Comparison of ENCODE assay signal across 32 cellular contexts in genomic region chr6:52186075-52186474, GRCh38. TPM values are rescaled to one million over a fixed set of nuclear protein-coding genes. Genes with fewer than 3 reads are reported as not detected.
DNase-seq lines count a peak whose midpoint lies in the region; ATAC-seq and TF ChIP-seq lines count a peak whose summit lies in the region.
"Had no signal": no experiment of that assay in that cellular context is flagged by ENCODE, and none has a peak within 500 bp of the region (broad histone marks: within the 10 kb centered on the region; RNA-seq: fewer than 3 reads in every experiment).

IL17A (plus strand) TSS chr6:52186375; CDS start chr6:52186432, 57 bp downstream.

- CTCF ChIA-PET in activated CD4-positive, alpha-beta memory T cell treated with anti-CD3 and anti-CD28 coated beads for 36 hours (lab: Charles Lee), result no interaction called here
- CTCF ChIA-PET in activated CD4-positive, alpha-beta memory T cell treated with anti-CD3 and anti-CD28 coated beads, Interleukin-2, amount 10 ng/mL, durations not matched to agents 7 days and 5 days (lab: Charles Lee), result no interaction called here
- CTCF ChIA-PET in MCF 10A (lab: Yijun Ruan, JAX), result interaction anchor here (0.5 to 0.8 kb wide), 2 partner anchors 91 to 795 kb away, joined by 3 read pairs; no protein-coding TSS in a partner anchor

- H3K9me3 Mint-ChIP-seq in activated CD4-positive, alpha-beta memory T cell treated with anti-CD3 and anti-CD28 coated beads for 36 hours, result no peaks in the 10 kb centered on the region
- H3K9me3 Mint-ChIP-seq in activated CD4-positive, alpha-beta memory T cell treated with anti-CD3 and anti-CD28 coated beads, Interleukin-2, amount 10 ng/mL, durations not matched to agents 7 days and 5 days, result no peaks in the 10 kb centered on the region
- H3K9me3 Mint-ChIP-seq in MCF 10A (ENCODE audit: unreplicated experiment), result no peaks in the 10 kb centered on the region
- H3K9me3 Mint-ChIP-seq: activated naive CD8-positive, alpha-beta T cell treated with anti-CD3 and anti-CD28 coated beads for 36 hours; endodermal cell; natural killer cell had no signal

- TF ChIP-seq CTCF in MCF 10A (IDR thresholded peaks at IDR 0.05; ENCODE audit: unreplicated experiment) (no peak), GM10266 (IDR thresholded peaks at IDR 0.05; ENCODE audit: control insufficient read depth, insufficient read depth, low read depth, missing control alignments) (no peak)

- ATAC-seq in HG02571 (IDR thresholded peaks at IDR 0.05; ENCODE audit: unreplicated experiment) (peak; percentile 27), HG03439 (IDR thresholded peaks at IDR 0.05; ENCODE audit: unreplicated experiment) (peak; percentile 11), HG03521 (IDR thresholded peaks at IDR 0.05; ENCODE audit: unreplicated experiment) (no peak)
- ATAC-seq: activated CD4-positive, CD25-positive, alpha-beta regulatory T cell treated with anti-CD3 and anti-CD28 coated beads, Interleukin-2, amount 50 U/mL, for 24 hours; esophagus mucosa; HepG2; lower lobe of right lung; natural killer cell had no signal

- no peak for DNase-seq in activated CD4-positive, alpha-beta memory T cell treated with anti-CD3 and anti-CD28 coated beads for 36 hours
- DNase-seq in activated CD4-positive, alpha-beta memory T cell treated with anti-CD3 and anti-CD28 coated beads, Interleukin-2, amount 10 ng/mL, durations not matched to agents 7 days and 5 days, result no peak
- no peak for DNase-seq in anterior cingulate cortex (lab: John Stamatoyannopoulos, UW)
- DNase-seq in MCF 10A (ENCODE audit: unreplicated experiment), result no peak
- no peak for DNase-seq in GM10266 (ENCODE audit: extremely low spot score)
- DNase-seq: activated CD4-positive, alpha-beta T cell treated with anti-CD3 and anti-CD28 coated beads, Interleukin-2, amount 50 U/mL, for 48 hours; activated effector memory CD4-positive, alpha-beta T cell treated with Interleukin-2 at 50 U/mL for 16 hours; activated naive CD8-positive, alpha-beta T cell treated with anti-CD3 and anti-CD28 coated beads for 36 hours; endodermal cell; foreskin fibroblast; GOT3; kidney glomerular epithelial cell; lower lobe of right lung; natural killer cell; NCI-H1694 treated with DMSO at 0.1 percent for 48 hours; NCI-H69; RPMI8226 had no signal

- intact Hi-C loops in activated CD4-positive, alpha-beta memory T cell treated with anti-CD3 and anti-CD28 coated beads for 36 hours (cut with micrococcal nuclease), result no loop called here
- intact Hi-C loops in MCF 10A (cut with micrococcal nuclease), result no loop called here

- H3K4me1 Mint-ChIP-seq in activated CD4-positive, alpha-beta memory T cell treated with anti-CD3 and anti-CD28 coated beads for 36 hours (ENCODE audit: low read depth), result peaks cover 17% of the 10 kb centered on the region
- H3K4me1 Mint-ChIP-seq in activated CD4-positive, alpha-beta memory T cell treated with anti-CD3 and anti-CD28 coated beads, Interleukin-2, amount 10 ng/mL, durations not matched to agents 7 days and 5 days, result peaks cover 14% of the 10 kb centered on the region
- H3K4me1 Mint-ChIP-seq in MCF 10A (ENCODE audit: insufficient read depth, unreplicated experiment), result no peaks in the 10 kb centered on the region
- H3K4me1 Mint-ChIP-seq: CD14-positive monocyte, endodermal cell had no signal

- no peak within 1 kb of the TSS for H3K27ac Mint-ChIP-seq in activated CD4-positive, alpha-beta memory T cell treated with anti-CD3 and anti-CD28 coated beads for 36 hours
- H3K27ac Mint-ChIP-seq in activated CD4-positive, alpha-beta memory T cell treated with anti-CD3 and anti-CD28 coated beads, Interleukin-2, amount 10 ng/mL, durations not matched to agents 7 days and 5 days, result no peak within 1 kb of the TSS
- H3K27ac Mint-ChIP-seq in MCF 10A (ENCODE audit: low read depth, unreplicated experiment), result no peak within 1 kb of the TSS
- H3K27ac Mint-ChIP-seq: activated naive CD8-positive, alpha-beta T cell treated with anti-CD3 and anti-CD28 coated beads for 36 hours; CD14-positive monocyte; endodermal cell; natural killer cell; stimulated activated naive CD8-positive, alpha-beta T cell treated with anti-CD3 and anti-CD28 coated beads, Interleukin-15, Interleukin-2, amounts not matched to agents 100 ng/mL and 50 ng/mL, for 24 hours had no signal

- no TSS peak for BruUV-seq in MCF 10A (replicated peaks; lab: Mats Ljungman, UMichigan)

- H3K36me3 Mint-ChIP-seq in activated CD4-positive, alpha-beta memory T cell treated with anti-CD3 and anti-CD28 coated beads for 36 hours, result no peaks in the 10 kb centered on the region
- H3K36me3 Mint-ChIP-seq in activated CD4-positive, alpha-beta memory T cell treated with anti-CD3 and anti-CD28 coated beads, Interleukin-2, amount 10 ng/mL, durations not matched to agents 7 days and 5 days (ENCODE audit: low read depth), result no peaks in the 10 kb centered on the region
- H3K36me3 Mint-ChIP-seq in MCF 10A (ENCODE audit: insufficient read depth, unreplicated experiment), result no peaks in the 10 kb centered on the region
- H3K36me3 Mint-ChIP-seq: activated naive CD8-positive, alpha-beta T cell treated with anti-CD3 and anti-CD28 coated beads for 36 hours; CD14-positive monocyte; natural killer cell had no signal

- no peak within 1 kb of the TSS for H3K4me3 Mint-ChIP-seq in activated CD4-positive, alpha-beta memory T cell treated with anti-CD3 and anti-CD28 coated beads for 36 hours
- H3K4me3 Mint-ChIP-seq in activated CD4-positive, alpha-beta memory T cell treated with anti-CD3 and anti-CD28 coated beads, Interleukin-2, amount 10 ng/mL, durations not matched to agents 7 days and 5 days, result no peak within 1 kb of the TSS
- no peak within 1 kb of the TSS for H3K4me3 Mint-ChIP-seq in MCF 10A (ENCODE audit: unreplicated experiment)
- H3K4me3 Mint-ChIP-seq: activated naive CD8-positive, alpha-beta T cell treated with anti-CD3 and anti-CD28 coated beads for 36 hours; CD14-positive monocyte; endodermal cell; natural killer cell; stimulated activated naive CD8-positive, alpha-beta T cell treated with anti-CD3 and anti-CD28 coated beads, Interleukin-15, Interleukin-2, amounts not matched to agents 100 ng/mL and 50 ng/mL, for 24 hours had no signal

- POLR2A ChIA-PET in activated CD4-positive, alpha-beta memory T cell treated with anti-CD3 and anti-CD28 coated beads for 36 hours (lab: Charles Lee), result no interaction called here
- POLR2A ChIA-PET in activated CD4-positive, alpha-beta memory T cell treated with anti-CD3 and anti-CD28 coated beads, Interleukin-2, amount 10 ng/mL, durations not matched to agents 7 days and 5 days (lab: Charles Lee), result no interaction called here
- POLR2A ChIA-PET in MCF 10A (lab: Yijun Ruan, JAX), result no interaction called here

- H3K27me3 Mint-ChIP-seq in activated CD4-positive, alpha-beta memory T cell treated with anti-CD3 and anti-CD28 coated beads for 36 hours, result peaks cover 48% of the 10 kb centered on the region
- H3K27me3 Mint-ChIP-seq in activated CD4-positive, alpha-beta memory T cell treated with anti-CD3 and anti-CD28 coated beads, Interleukin-2, amount 10 ng/mL, durations not matched to agents 7 days and 5 days, result peaks cover 60% of the 10 kb centered on the region
- peaks cover 35% of the 10 kb centered on the region for H3K27me3 Mint-ChIP-seq in MCF 10A (ENCODE audit: insufficient read depth, unreplicated experiment)

RNA-seq across cellular contexts. Expression of gene IL17A, which starts in this region (rescaled TPM):
- total RNA-seq in activated CD4-positive, alpha-beta memory T cell treated with anti-CD3 and anti-CD28 coated beads for 36 hours, result 10 to 100 TPM; 33.7 to 35.3 TPM
- 1 to 10 TPM; 5.5 to 6.2 TPM for total RNA-seq in activated CD4-positive, alpha-beta memory T cell treated with anti-CD3 and anti-CD28 coated beads, Interleukin-2, amount 10 ng/mL, durations not matched to agents 7 days and 5 days
- not detected in 2 replicates for total RNA-seq in MCF 10A (2022)
- total RNA-seq: activated naive CD8-positive, alpha-beta T cell treated with anti-CD3 and anti-CD28 coated beads for 36 hours; ascending aorta; cardiac muscle cell; endodermal cell; esophagus mucosa; HepG2; LHCN-M2; lower lobe of right lung; mononuclear cell; natural killer cell; osteoblast; SJSA1; thoracic aorta had no signal

Comparison
In these comparisons a context has a peak if more than half of its experiments do, and no peak if none do; other contexts are left out.
1. RNA of gene IL17A (total RNA-seq): 33.7 to 35.3 TPM in activated CD4-positive, alpha-beta memory T cell treated with anti-CD3 and anti-CD28 coated beads for 36 hours; 5.5 to 6.2 TPM in activated CD4-positive, alpha-beta memory T cell treated with anti-CD3 and anti-CD28 coated beads, Interleukin-2, amount 10 ng/mL, durations not matched to agents 7 days and 5 days and not detected in MCF 10A; every median in the first group is over 4 times any median in the second.